ENCODE assay signal across 24 cellular contexts in genomic region chr4:8211229-8211628, GRCh38. TPM values are rescaled to one million over a fixed set of nuclear protein-coding genes. Genes with fewer than 3 reads are reported as not detected.
DNase-seq lines count a peak whose midpoint lies in the region; ATAC-seq and TF ChIP-seq lines count a peak whose summit lies in the region.
"Had no signal": no experiment of that assay in that cellular context is flagged by ENCODE, and none has a peak within 500 bp of the region (broad histone marks: within the 10 kb centered on the region; RNA-seq: fewer than 3 reads in every experiment).

No MANE protein-coding gene starts in this region.

- H3K36me3 Mint-ChIP-seq in stimulated activated naive CD8-positive, alpha-beta T cell treated with anti-CD3 and anti-CD28 coated beads, Interleukin-15, Interleukin-2, amounts not matched to agents 100 ng/mL and 50 ng/mL, for 24 hours (ENCODE audit: low read depth), result no peaks in the 10 kb centered on the region
- peaks cover 37% of the 10 kb centered on the region for H3K36me3 Mint-ChIP-seq in central memory CD8-positive, alpha-beta T cell (ENCODE audit: insufficient read depth)
- no peaks in the 10 kb centered on the region for H3K36me3 Mint-ChIP-seq in neural progenitor cell

- TF ChIP-seq CTCF in neural progenitor cell (IDR thresholded peaks at IDR 0.05) (no peak), vagina (IDR thresholded peaks at IDR 0.05) (no peak)

- no peak for TF ChIP-seq POLR2A in vagina (IDR thresholded peaks at IDR 0.05)

- intact Hi-C loops in vagina (cut with DNase I), result no loop called here

- no peak overlapping the region for H3K4me3 ChIP-seq in neural progenitor cell
- H3K4me3 ChIP-seq in vagina, result no peak overlapping the region
- H3K4me3 ChIP-seq: GM23248, HAP-1, Peyer's patch, SJSA1 had no signal

- H3K27ac ChIP-seq in neural progenitor cell (no peak overlapping the region), vagina (no peak overlapping the region)
- H3K27ac ChIP-seq: GM23248, Peyer's patch, SJSA1 had no signal

- H3K9me3 Mint-ChIP-seq in stimulated activated naive CD8-positive, alpha-beta T cell treated with anti-CD3 and anti-CD28 coated beads, Interleukin-15, Interleukin-2, amounts not matched to agents 100 ng/mL and 50 ng/mL, for 24 hours, result no peaks in the 10 kb centered on the region
- H3K9me3 Mint-ChIP-seq in central memory CD8-positive, alpha-beta T cell, result no peaks in the 10 kb centered on the region
- H3K9me3 Mint-ChIP-seq in neural progenitor cell, result no peaks in the 10 kb centered on the region
- H3K9me3 Mint-ChIP-seq: CD4-positive, alpha-beta T cell had no signal

- H3K9ac ChIP-seq in neural progenitor cell, result no peak overlapping the region
- H3K9ac ChIP-seq: GM23248 had no signal

- no peaks in the 10 kb centered on the region for H3K4me1 Mint-ChIP-seq in stimulated activated naive CD8-positive, alpha-beta T cell treated with anti-CD3 and anti-CD28 coated beads, Interleukin-15, Interleukin-2, amounts not matched to agents 100 ng/mL and 50 ng/mL, for 24 hours (ENCODE audit: low read depth)
- peaks cover 19% of the 10 kb centered on the region for H3K4me1 Mint-ChIP-seq in central memory CD8-positive, alpha-beta T cell
- H3K4me1 Mint-ChIP-seq in neural progenitor cell, result peaks cover 32% of the 10 kb centered on the region

- no peaks in the 10 kb centered on the region for H4K20me1 ChIP-seq in neural progenitor cell (ENCODE audit: low read depth)

- H3K4me2 ChIP-seq in neural progenitor cell, result no peak overlapping the region

- H3K4me1 ChIP-seq in neural progenitor cell (no peaks in the 10 kb centered on the region), vagina (peaks cover 4% of the 10 kb centered on the region)
- H3K4me1 ChIP-seq: HAP-1, SJSA1 had no signal

- peak overlapping the region; percentile 6 for H3K27ac Mint-ChIP-seq in stimulated activated naive CD8-positive, alpha-beta T cell treated with anti-CD3 and anti-CD28 coated beads, Interleukin-15, Interleukin-2, amounts not matched to agents 100 ng/mL and 50 ng/mL, for 24 hours
- H3K27ac Mint-ChIP-seq in central memory CD8-positive, alpha-beta T cell (ENCODE audit: low read depth), result peak overlapping the region; percentile 35
- H3K27ac Mint-ChIP-seq in neural progenitor cell, result peak overlapping the region; percentile 88
- H3K27ac Mint-ChIP-seq: CD4-positive, alpha-beta T cell had no signal

- H3K4me3 Mint-ChIP-seq in stimulated activated naive CD8-positive, alpha-beta T cell treated with anti-CD3 and anti-CD28 coated beads, Interleukin-15, Interleukin-2, amounts not matched to agents 100 ng/mL and 50 ng/mL, for 24 hours, result no peak overlapping the region
- H3K4me3 Mint-ChIP-seq in central memory CD8-positive, alpha-beta T cell, result no peak overlapping the region
- no peak overlapping the region for H3K4me3 Mint-ChIP-seq in neural progenitor cell
- H3K4me3 Mint-ChIP-seq: CD4-positive, alpha-beta T cell had no signal

- H3F3A ChIP-seq in neural progenitor cell (ENCODE audit: low read depth), result no peaks in the 10 kb centered on the region

- H2AFZ ChIP-seq in neural progenitor cell (replicated peaks), result no peak overlapping the region
- H2AFZ ChIP-seq: GM23248 had no signal

- no peaks in the 10 kb centered on the region for H3K27me3 Mint-ChIP-seq in stimulated activated naive CD8-positive, alpha-beta T cell treated with anti-CD3 and anti-CD28 coated beads, Interleukin-15, Interleukin-2, amounts not matched to agents 100 ng/mL and 50 ng/mL, for 24 hours
- H3K27me3 Mint-ChIP-seq in central memory CD8-positive, alpha-beta T cell, result no peaks in the 10 kb centered on the region
- peaks cover 5% of the 10 kb centered on the region for H3K27me3 Mint-ChIP-seq in neural progenitor cell (ENCODE audit: insufficient read depth, low read depth)
- H3K27me3 Mint-ChIP-seq: CD4-positive, alpha-beta T cell had no signal

- no peaks in the 10 kb centered on the region for H3K36me3 ChIP-seq in neural progenitor cell
- H3K36me3 ChIP-seq in vagina, result no peaks in the 10 kb centered on the region
- H3K36me3 ChIP-seq: HAP-1, Peyer's patch, SJSA1 had no signal

- H3K9me3 ChIP-seq in neural progenitor cell (ENCODE audit: low read depth) (no peaks in the 10 kb centered on the region), vagina (no peaks in the 10 kb centered on the region)
- H3K9me3 ChIP-seq: HAP-1, Peyer's patch, SJSA1 had no signal

- ATAC-seq in stimulated activated naive CD8-positive, alpha-beta T cell treated with anti-CD3 and anti-CD28 coated beads, Interleukin-15, Interleukin-2, amounts not matched to agents 100 U/mL and 50 U/mL, for 24 hours, result no peak
- no peak for ATAC-seq in central memory CD8-positive, alpha-beta T cell (replicated peaks; ENCODE audit: extremely low read depth, poor library complexity, severe bottlenecking)
- ATAC-seq in HG02642 (IDR thresholded peaks at IDR 0.05; ENCODE audit: poor library complexity, unreplicated experiment) (no peak), HG03354 (IDR thresholded peaks at IDR 0.05; ENCODE audit: poor library complexity, severe bottlenecking, unreplicated experiment) (no peak), HG03025 (IDR thresholded peaks at IDR 0.05; ENCODE audit: low FRiP score, unreplicated experiment) (no peak)

- DNase-seq in stimulated activated naive CD8-positive, alpha-beta T cell treated with anti-CD3 and anti-CD28 coated beads, Interleukin-15, Interleukin-2, amounts not matched to agents 100 U/mL and 50 U/mL, for 24 hours, result no peak
- DNase-seq in central memory CD8-positive, alpha-beta T cell (ENCODE audit: low spot score in 2 of 2), result no peak
- DNase-seq in neural progenitor cell (ENCODE audit: low spot score), result no peak
- DNase-seq in vagina (ENCODE audit: extremely low spot score in 2 of 2), result no peak
- DNase-seq: CD4-positive, alpha-beta T cell; COR-L47; DMS 273 treated with DMSO at 0.1 percent for 48 hours; DMS79 treated with DMSO at 0.1 percent for 48 hours; GM23248; KG1; NCI-H1092; NCI-H1436; NCI-H187 treated with DMSO at 0.1 percent for 48 hours; NCI-H226; NCI-H524; Peyer's patch had no signal

- no peaks in the 10 kb centered on the region for H3K79me2 ChIP-seq in neural progenitor cell (ENCODE audit: low read depth)

- no peaks in the 10 kb centered on the region for H3K27me3 ChIP-seq in neural progenitor cell
- no peaks in the 10 kb centered on the region for H3K27me3 ChIP-seq in vagina
- H3K27me3 ChIP-seq: Peyer's patch, SJSA1 had no signal

RNA-seq across cellular contexts. Expression of gene SH3TC1, which starts 12.1 kb away (rescaled TPM):
- 0.22 and 0.25 TPM in 2 replicates for total RNA-seq in neural progenitor cell (ENCODE audit: low replicate concordance)
- total RNA-seq in vagina, result 50.6 TPM

RNA-seq across cellular contexts. Expression of gene ABLIM2, which starts 52.6 kb away (rescaled TPM):
- total RNA-seq in neural progenitor cell (ENCODE audit: low replicate concordance) (0.24 and 1.2 TPM in 2 replicates), vagina (15.5 TPM)
- total RNA-seq: GM23248 had no signal

RNA-seq across cellular contexts. Expression of gene HTRA3, which starts 58.3 kb away (rescaled TPM):
- total RNA-seq in neural progenitor cell (ENCODE audit: low replicate concordance) (1.6 and 2.3 TPM in 2 replicates), vagina (33.1 TPM)
- total RNA-seq: A172; CD4-positive, alpha-beta T cell; OCI-LY7 had no signal

Comparison
In these comparisons a context has a peak if more than half of its experiments do, and no peak if none do; other contexts are left out.
1. H3K27ac Mint-ChIP-seq: peak in every context shown above with its lines; median percentile 88 in neural progenitor cell; 35 in central memory CD8-positive, alpha-beta T cell; 6 in stimulated activated naive CD8-positive, alpha-beta T cell treated with anti-CD3 and anti-CD28 coated beads, Interleukin-15, Interleukin-2, amounts not matched to agents 100 ng/mL and 50 ng/mL, for 24 hours.
2. RNA of gene SH3TC1, which starts 12.1 kb away (total RNA-seq): 50.6 TPM in vagina (single experiment); 0.22 to 0.25 TPM in neural progenitor cell; every median in the first group is over 10 times any median in the second.
3. RNA of gene HTRA3, which starts 58.3 kb away (total RNA-seq): 33.1 TPM in vagina (single experiment); 1.6 to 2.3 TPM in neural progenitor cell; every median in the first group is over 10 times any median in the second.